In the genomic region with DNA sequence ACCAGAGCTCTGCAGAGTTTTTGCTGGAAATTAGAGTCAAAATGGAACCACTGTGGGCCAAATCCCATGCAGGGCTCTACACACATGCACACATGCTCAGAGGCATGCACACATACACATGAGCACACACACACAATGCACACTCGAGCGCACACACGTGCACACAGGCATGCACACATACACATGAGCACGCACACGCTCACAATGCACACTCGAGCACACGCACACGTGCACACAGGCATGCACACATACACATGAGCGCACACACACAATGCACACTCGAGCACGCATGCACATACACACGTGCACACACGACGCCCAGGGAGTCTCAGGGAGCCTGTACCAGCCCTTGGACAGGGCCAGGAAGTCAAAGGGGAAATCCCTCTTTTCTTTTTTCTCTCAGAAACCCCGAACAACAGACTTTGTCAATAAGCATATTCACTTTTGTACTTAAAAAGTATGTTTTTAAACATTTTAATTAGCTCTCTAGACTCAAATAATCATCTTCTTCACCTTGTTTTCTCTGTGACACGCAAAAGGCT, we compare ENCODE assay signal across 17 cellular contexts. TPM values are rescaled to one million over a fixed set of nuclear protein-coding genes. Genes with fewer than 3 reads are reported as not detected.
DNase-seq lines count a peak whose midpoint lies in the region; ATAC-seq and TF ChIP-seq lines count a peak whose summit lies in the region.
"Had no signal": no experiment of that assay in that cellular context is flagged by ENCODE, and none has a peak within 500 bp of the region (broad histone marks: within the 10 kb centered on the region; RNA-seq: fewer than 3 reads in every experiment).

No MANE protein-coding gene starts in this region.

- H3K4me1 Mint-ChIP-seq in activated CD4-positive, alpha-beta T cell treated with anti-CD3 and anti-CD28 coated beads for 36 hours, result peaks cover 28% of the 10 kb centered on the region
- H3K4me1 Mint-ChIP-seq in WTC11, result no peaks in the 10 kb centered on the region
- H3K4me1 Mint-ChIP-seq in naive thymus-derived CD8-positive, alpha-beta T cell, result peaks cover 23 to 32% (median 30%) of the 10 kb centered on the region in 4 donors
- H3K4me1 Mint-ChIP-seq: GM23338 had no signal

- H3K9me3 Mint-ChIP-seq in activated CD4-positive, alpha-beta T cell treated with anti-CD3 and anti-CD28 coated beads for 36 hours (ENCODE audit: low read depth), result no peaks in the 10 kb centered on the region
- no peaks in the 10 kb centered on the region for H3K9me3 Mint-ChIP-seq in WTC11
- H3K9me3 Mint-ChIP-seq in naive thymus-derived CD8-positive, alpha-beta T cell, result no peaks in the 10 kb centered on the region
- H3K9me3 Mint-ChIP-seq: CD4-positive, alpha-beta T cell had no signal

- peaks cover 2% of the 10 kb centered on the region for H3K27me3 Mint-ChIP-seq in activated CD4-positive, alpha-beta T cell treated with anti-CD3 and anti-CD28 coated beads for 36 hours
- H3K27me3 Mint-ChIP-seq in WTC11 (ENCODE audit: low read depth), result no peaks in the 10 kb centered on the region
- H3K27me3 Mint-ChIP-seq in naive thymus-derived CD8-positive, alpha-beta T cell, result no peaks in the 10 kb centered on the region
- H3K27me3 Mint-ChIP-seq: CD4-positive, alpha-beta T cell had no signal

- H3K36me3 ChIP-seq in BLaER1 treated with 17β-estradiol and CSF1 and Interleukin-3, amounts not matched to agents 10 nM and 100 nM, result no peaks in the 10 kb centered on the region
- H3K36me3 ChIP-seq in MM.1S (replicated peaks; ENCODE audit: insufficient read depth, low read length), result no peaks in the 10 kb centered on the region
- H3K36me3 ChIP-seq: Peyer's patch had no signal

- peaks cover 0 to 6% (median 0%) of the 10 kb centered on the region in 11 experiments; a peak in 4 of 22 replicates for H4K20me1 ChIP-seq in BLaER1 treated with 17β-estradiol and CSF1 and Interleukin-3, amounts not matched to agents 10 nM and 100 nM
- no peaks in the 10 kb centered on the region for H4K20me1 ChIP-seq in MM.1S (ENCODE audit: insufficient read depth, low read length)

- no peak overlapping the region for H3K4me3 Mint-ChIP-seq in activated CD4-positive, alpha-beta T cell treated with anti-CD3 and anti-CD28 coated beads for 36 hours
- no peak overlapping the region for H3K4me3 Mint-ChIP-seq in WTC11
- peak overlapping the region in 7 of 10 donors; percentile 7 to 65 (median 60) for H3K4me3 Mint-ChIP-seq in naive thymus-derived CD8-positive, alpha-beta T cell
- H3K4me3 Mint-ChIP-seq: CD4-positive, alpha-beta T cell; GM23338 had no signal

- H3K27ac Mint-ChIP-seq in activated CD4-positive, alpha-beta T cell treated with anti-CD3 and anti-CD28 coated beads for 36 hours, result no peak overlapping the region
- H3K27ac Mint-ChIP-seq in WTC11, result peak overlapping the region; percentile 57
- H3K27ac Mint-ChIP-seq in naive thymus-derived CD8-positive, alpha-beta T cell, result peak overlapping the region in 5 of 10 donors; percentile 23 to 72 (median 52)
- H3K27ac Mint-ChIP-seq: CD4-positive, alpha-beta T cell; GM23338 had no signal

- CTCF ChIA-PET in activated CD4-positive, alpha-beta T cell treated with anti-CD3 and anti-CD28 coated beads for 36 hours (lab: Charles Lee), result no interaction called here
- CTCF ChIA-PET in WTC11 (lab: Charles Lee), result no interaction called here

- H3K9me3 ChIP-seq in BLaER1 treated with 17β-estradiol and CSF1 and Interleukin-3, amounts not matched to agents 10 nM and 100 nM (replicated peaks in 1 of 11), result no peaks in the 10 kb centered on the region
- H3K9me3 ChIP-seq in MM.1S (replicated peaks; ENCODE audit: insufficient read depth, low read length), result no peaks in the 10 kb centered on the region
- H3K9me3 ChIP-seq: Peyer's patch had no signal

- H3K9me2 ChIP-seq in MM.1S (replicated peaks; ENCODE audit: insufficient read depth, low read length), result no peaks in the 10 kb centered on the region

- H3K27me3 ChIP-seq in BLaER1 treated with 17β-estradiol and CSF1 and Interleukin-3, amounts not matched to agents 10 nM and 100 nM, result peaks cover 21 to 29% (median 27%) of the 10 kb centered on the region in 11 experiments
- peaks cover 85% of the 10 kb centered on the region for H3K27me3 ChIP-seq in MM.1S (replicated peaks; ENCODE audit: insufficient read depth, low read length)
- H3K27me3 ChIP-seq: Peyer's patch had no signal

- DNase-seq in activated CD4-positive, alpha-beta T cell treated with anti-CD3 and anti-CD28 coated beads for 36 hours, result no peak
- DNase-seq in activated CD4-positive, alpha-beta T cell treated with anti-CD3 and anti-CD28 coated beads, Interleukin-2, amount 50 U/mL, for 4 hours, result no peak
- DNase-seq in WTC11 (ENCODE audit: low spot score), result no peak
- no peak for DNase-seq in naive thymus-derived CD8-positive, alpha-beta T cell
- DNase-seq in MM.1S, result no peak
- DNase-seq in NCI-H524 (lab: John Stamatoyannopoulos, UW), result no peak
- no peak for DNase-seq in stimulated activated CD4-positive, alpha-beta T cell treated with anti-CD3 and anti-CD28 coated beads, Interleukin-4, amount 100 ng/mL, for 4 hours
- DNase-seq: CD4-positive, alpha-beta T cell; DMS79 treated with DMSO at 0.1 percent for 48 hours; Karpas-422; NCI-H1417; NCI-H1930; NCI-H510A; Peyer's patch; SHP77 had no signal

- peak overlapping the region; percentile 62 to 89 (median 70) for H3K4me2 ChIP-seq in BLaER1 treated with 17β-estradiol and CSF1 and Interleukin-3, amounts not matched to agents 10 nM and 100 nM
- no peak overlapping the region for H3K4me2 ChIP-seq in MM.1S (ENCODE audit: low read depth, low read length)
- H3K4me2 ChIP-seq: GM23338 had no signal

- H3K36me3 Mint-ChIP-seq in activated CD4-positive, alpha-beta T cell treated with anti-CD3 and anti-CD28 coated beads for 36 hours (ENCODE audit: low read depth), result no peaks in the 10 kb centered on the region
- H3K36me3 Mint-ChIP-seq in WTC11, result no peaks in the 10 kb centered on the region
- H3K36me3 Mint-ChIP-seq in naive thymus-derived CD8-positive, alpha-beta T cell, result no peaks in the 10 kb centered on the region

- no peak for TF ChIP-seq CTCF in WTC11 (IDR thresholded peaks at IDR 0.05)
- no peak for TF ChIP-seq CTCF in MM.1S (IDR thresholded peaks at IDR 0.05; ENCODE audit: low read length)

- no peak overlapping the region; a peak in 1 of 22 replicates for H3K27ac ChIP-seq in BLaER1 treated with 17β-estradiol and CSF1 and Interleukin-3, amounts not matched to agents 10 nM and 100 nM
- no peak overlapping the region for H3K27ac ChIP-seq in MM.1S (ENCODE audit: low read length)
- H3K27ac ChIP-seq: Peyer's patch had no signal

- POLR2A ChIA-PET in activated CD4-positive, alpha-beta T cell treated with anti-CD3 and anti-CD28 coated beads for 36 hours (lab: Charles Lee), result no interaction called here
- POLR2A ChIA-PET in WTC11 (lab: Charles Lee), result no interaction called here
- POLR2A ChIA-PET in naive thymus-derived CD8-positive, alpha-beta T cell (lab: Charles Lee), result interaction anchor here (2.1 to 3.4 kb wide), 2 partner anchors 18 to 20 kb away, joined by 9 to 10 read pairs; no protein-coding TSS in a partner anchor

- peaks cover 51 to 60% (median 55%) of the 10 kb centered on the region in 10 experiments for H3K4me1 ChIP-seq in BLaER1 treated with 17β-estradiol and CSF1 and Interleukin-3, amounts not matched to agents 10 nM and 100 nM
- no peaks in the 10 kb centered on the region for H3K4me1 ChIP-seq in MM.1S (ENCODE audit: low read length)

- ATAC-seq in activated CD4-positive, alpha-beta T cell treated with anti-CD3 and anti-CD28 coated beads for 36 hours, result peak; percentile 49
- no peak for ATAC-seq in WTC11
- ATAC-seq in naive thymus-derived CD8-positive, alpha-beta T cell, result peak; percentile 54 to 63

- H3F3A ChIP-seq in MM.1S (ENCODE audit: insufficient read depth, low read length), result no peaks in the 10 kb centered on the region

- H3K4me3 ChIP-seq in BLaER1 treated with 17β-estradiol and CSF1 and Interleukin-3, amounts not matched to agents 10 nM and 100 nM, result no peak overlapping the region
- H3K4me3 ChIP-seq in MM.1S (ENCODE audit: low read length), result no peak overlapping the region
- H3K4me3 ChIP-seq: GM23338, Peyer's patch had no signal

- H2AFZ ChIP-seq in MM.1S (ENCODE audit: low read length), result no peak overlapping the region
- H2AFZ ChIP-seq: GM23338 had no signal

- H3K9ac ChIP-seq in BLaER1 treated with 17β-estradiol and CSF1 and Interleukin-3, amounts not matched to agents 10 nM and 100 nM, result no peak overlapping the region
- H3K9ac ChIP-seq in MM.1S (ENCODE audit: low read length), result no peak overlapping the region

- intact Hi-C loops in activated CD4-positive, alpha-beta T cell treated with anti-CD3 and anti-CD28 coated beads for 36 hours (cut with DNase I, micrococcal nuclease), result no loop called here

- H3K79me2 ChIP-seq in MM.1S (ENCODE audit: low read length), result no peaks in the 10 kb centered on the region

TF ChIP-seq in WTC11, 78 proteins besides CTCF, POLR2A, EP300 and RAD21 (continues in another document):
- TF ChIP-seq OVOL2 (CRISPR knock-in tag; IDR thresholded peaks at IDR 0.05; ENCODE audit: borderline replicate concordance) (no peak), HMGXB4 (CRISPR knock-in tag; IDR thresholded peaks at IDR 0.05) (no peak), ELF4 (CRISPR knock-in tag; IDR thresholded peaks at IDR 0.05; ENCODE audit: low read depth) (no peak)
- TF ChIP-seq, protein P1, sequence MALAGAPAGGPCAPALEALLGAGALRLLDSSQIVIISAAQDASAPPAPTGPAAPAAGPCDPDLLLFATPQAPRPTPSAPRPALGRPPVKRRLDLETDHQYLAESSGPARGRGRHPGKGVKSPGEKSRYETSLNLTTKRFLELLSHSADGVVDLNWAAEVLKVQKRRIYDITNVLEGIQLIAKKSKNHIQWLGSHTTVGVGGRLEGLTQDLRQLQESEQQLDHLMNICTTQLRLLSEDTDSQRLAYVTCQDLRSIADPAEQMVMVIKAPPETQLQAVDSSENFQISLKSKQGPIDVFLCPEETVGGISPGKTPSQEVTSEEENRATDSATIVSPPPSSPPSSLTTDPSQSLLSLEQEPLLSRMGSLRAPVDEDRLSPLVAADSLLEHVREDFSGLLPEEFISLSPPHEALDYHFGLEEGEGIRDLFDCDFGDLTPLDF (CRISPR knock-in tag; IDR thresholded peaks at IDR 0.05), result no peak

RNA-seq across cellular contexts. Expression of gene METRNL, which starts 8.5 kb away (rescaled TPM):
- total RNA-seq in activated CD4-positive, alpha-beta T cell treated with anti-CD3 and anti-CD28 coated beads for 36 hours, result 10 to 100 TPM; 22.4 to 26.3 TPM
- total RNA-seq in WTC11 (2021), result 27.7 to 29.3 TPM (median 28.1 TPM) in 3 replicates
- 1 to 10 TPM; 4.1 to 4.6 TPM for total RNA-seq in naive thymus-derived CD8-positive, alpha-beta T cell
- polyA plus RNA-seq in naive thymus-derived CD8-positive, alpha-beta T cell, result 1 to 10 TPM in 2 of 3 donors, under 1 TPM in 1; 0.42 to 4.8 (median 1.3) TPM

Comparison
In these comparisons a context has a peak if more than half of its experiments do, and no peak if none do; other contexts are left out.
1. H3K4me3 Mint-ChIP-seq: peak in naive thymus-derived CD8-positive, alpha-beta T cell (7 of 10); none in activated CD4-positive, alpha-beta T cell treated with anti-CD3 and anti-CD28 coated beads for 36 hours (single experiment) and WTC11 (single experiment).